In genomic region chrX:8849945-8850344, GRCh38 we compare ENCODE assay signal across 13 cellular contexts. TPM values are rescaled to one million over a fixed set of nuclear protein-coding genes. Genes with fewer than 3 reads are reported as not detected.
DNase-seq lines count a peak whose midpoint lies in the region; ATAC-seq, FAIRE-seq and TF ChIP-seq lines count a peak whose summit lies in the region.
"Had no signal": no experiment of that assay in that cellular context is flagged by ENCODE, and none has a peak within 500 bp of the region (broad histone marks: within the 10 kb centered on the region; RNA-seq: fewer than 3 reads in every experiment).

No MANE protein-coding gene starts in this region.

- H2BK15ac ChIP-seq in mesendoderm (replicated peaks; ENCODE audit: low read depth) = no peak overlapping the region

- H3K9ac ChIP-seq in mesendoderm (ENCODE audit: low read length) = no peak overlapping the region

- TF ChIP-seq CTCF in GM12875 (IDR thresholded peaks at IDR 0.05; ENCODE audit: borderline replicate concordance, insufficient read depth, low read depth, low read length) (peak; percentile 32; the same call in 1 of the 2 replicates), WTC11 (IDR thresholded peaks at IDR 0.05) (no peak)

- no peak overlapping the region for H3K4me2 ChIP-seq in mesendoderm (ENCODE audit: low read length)

- H2BK120ac ChIP-seq in mesendoderm (ENCODE audit: low read depth, low read length) = no peak overlapping the region

- intact Hi-C loops in activated T-helper 1 cell treated with anti-CD3 and anti-CD28 coated beads, Interleukin-12 subunit alpha, Interleukin-12 subunit beta, Interleukin-2, Interleukin-4 antibody, amounts not matched to agents 30 ng/mL and 10 ng/mL and 1 ng/mL, durations not matched to agents 14 hours and 24 hours and 36 hours (cut with micrococcal nuclease) = no loop called here

- no peak overlapping the region for H2AK5ac ChIP-seq in mesendoderm (ENCODE audit: low read length)

- H3K27me3 Mint-ChIP-seq in WTC11 (ENCODE audit: low read depth) = no peaks in the 10 kb centered on the region
- H3K27me3 Mint-ChIP-seq in activated T-helper 1 cell treated with anti-CD3 and anti-CD28 coated beads, Interleukin-12 subunit alpha, Interleukin-12 subunit beta, Interleukin-2, Interleukin-4 antibody, amounts not matched to agents 30 ng/mL and 10 ng/mL and 1 ng/mL, durations not matched to agents 14 hours and 24 hours and 36 hours (ENCODE audit: insufficient read depth) = peaks cover 2% of the 10 kb centered on the region

- no peak for FAIRE-seq in urothelium cell line (lab: Jason Lieb, UNC)

- H3K4me3 ChIP-seq in GM12875 (ENCODE audit: low read depth, low read length) (no peak overlapping the region), mesendoderm (ENCODE audit: low read length) (no peak overlapping the region)
- H3K4me3 ChIP-seq: suprapubic skin had no signal

- H3K36me3 Mint-ChIP-seq in WTC11 = no peaks in the 10 kb centered on the region
- no peaks in the 10 kb centered on the region for H3K36me3 Mint-ChIP-seq in activated T-helper 1 cell treated with anti-CD3 and anti-CD28 coated beads, Interleukin-12 subunit alpha, Interleukin-12 subunit beta, Interleukin-2, Interleukin-4 antibody, amounts not matched to agents 30 ng/mL and 10 ng/mL and 1 ng/mL, durations not matched to agents 14 hours and 24 hours and 36 hours (ENCODE audit: low read depth)

- no peak overlapping the region for H2BK5ac ChIP-seq in mesendoderm (ENCODE audit: low read length)

- ATAC-seq in HG03520 (IDR thresholded peaks at IDR 0.05; ENCODE audit: unreplicated experiment) = peak; percentile 46
- ATAC-seq in WTC11 = peak; percentile 75
- ATAC-seq: esophagus mucosa, sciatic nerve had no signal

- WGBS in mesendoderm (ENCODE audit: extremely low coverage, insufficient coverage, low lambda C conversion rate) = no CpG with 5 or more reads among the region's 2 CpGs

- H3K23ac ChIP-seq in mesendoderm (ENCODE audit: low read length) = no peak overlapping the region

- H3K27ac ChIP-seq in mesendoderm (ENCODE audit: low read depth, low read length) = no peak overlapping the region
- H3K27ac ChIP-seq: HL-60, suprapubic skin had no signal

- no peak overlapping the region for H3K56ac ChIP-seq in mesendoderm (ENCODE audit: low read length)

- no peaks in the 10 kb centered on the region for H3K9me3 Mint-ChIP-seq in WTC11
- H3K9me3 Mint-ChIP-seq in activated T-helper 1 cell treated with anti-CD3 and anti-CD28 coated beads, Interleukin-12 subunit alpha, Interleukin-12 subunit beta, Interleukin-2, Interleukin-4 antibody, amounts not matched to agents 30 ng/mL and 10 ng/mL and 1 ng/mL, durations not matched to agents 14 hours and 24 hours and 36 hours = no peaks in the 10 kb centered on the region
- H3K9me3 Mint-ChIP-seq: central memory CD8-positive, alpha-beta T cell; T-helper 1 cell treated with Interleukin-12 subunit alpha and Interleukin-12 subunit beta and Interleukin-4 antibody, amounts not matched to agents 30 μg/mL and 1 μg/mL, for 36 hours had no signal

- H3K4me1 ChIP-seq in mesendoderm (ENCODE audit: control insufficient read depth, low read depth, low read length) = no peaks in the 10 kb centered on the region
- H3K4me1 ChIP-seq: suprapubic skin had no signal

- POLR2A ChIA-PET in WTC11 (lab: Charles Lee) = no interaction called here

- no peaks in the 10 kb centered on the region for H3K79me1 ChIP-seq in mesendoderm (ENCODE audit: low read length)

- CTCF ChIA-PET in WTC11 (lab: Charles Lee) = interaction anchor here (1.8 kb wide), 1 partner anchor 30 kb away, joined by 5 read pairs; no protein-coding TSS in a partner anchor

- no peaks in the 10 kb centered on the region for H3K4me1 Mint-ChIP-seq in WTC11
- H3K4me1 Mint-ChIP-seq in activated T-helper 1 cell treated with anti-CD3 and anti-CD28 coated beads, Interleukin-12 subunit alpha, Interleukin-12 subunit beta, Interleukin-2, Interleukin-4 antibody, amounts not matched to agents 30 ng/mL and 10 ng/mL and 1 ng/mL, durations not matched to agents 14 hours and 24 hours and 36 hours (ENCODE audit: low read depth) = no peaks in the 10 kb centered on the region
- H3K4me1 Mint-ChIP-seq: central memory CD8-positive, alpha-beta T cell had no signal

- H3K4me3 Mint-ChIP-seq in WTC11 = no peak overlapping the region
- no peak overlapping the region for H3K4me3 Mint-ChIP-seq in activated T-helper 1 cell treated with anti-CD3 and anti-CD28 coated beads, Interleukin-12 subunit alpha, Interleukin-12 subunit beta, Interleukin-2, Interleukin-4 antibody, amounts not matched to agents 30 ng/mL and 10 ng/mL and 1 ng/mL, durations not matched to agents 14 hours and 24 hours and 36 hours
- H3K4me3 Mint-ChIP-seq: central memory CD8-positive, alpha-beta T cell; T-helper 1 cell treated with Interleukin-12 subunit alpha and Interleukin-12 subunit beta and Interleukin-4 antibody, amounts not matched to agents 30 μg/mL and 1 μg/mL, for 36 hours had no signal

- H3K79me2 ChIP-seq in mesendoderm (ENCODE audit: control insufficient read depth, insufficient read depth, low read length) = no peaks in the 10 kb centered on the region

- DNase-seq in WTC11 (ENCODE audit: low spot score) (no peak), mesendoderm (peak; percentile 19), AG08395 (ENCODE audit: low spot score) (no peak), urothelium cell line (ENCODE audit: low spot score) (no peak)
- no peak for DNase-seq in activated T-helper 1 cell treated with anti-CD3 and anti-CD28 coated beads, Interleukin-12 subunit alpha, Interleukin-12 subunit beta, Interleukin-2, Interleukin-4 antibody, amounts not matched to agents 30 ng/mL and 10 ng/mL and 1 ng/mL, durations not matched to agents 14 hours and 24 hours and 36 hours (ENCODE audit: low spot score)

- no peaks in the 10 kb centered on the region for H3K36me3 ChIP-seq in mesendoderm (ENCODE audit: control insufficient read depth, insufficient read depth, low read length)
- H3K36me3 ChIP-seq: suprapubic skin had no signal

- H4K5ac ChIP-seq in mesendoderm (ENCODE audit: low read length) = no peak overlapping the region

- H3K27ac Mint-ChIP-seq in WTC11 = no peak overlapping the region
- H3K27ac Mint-ChIP-seq in activated T-helper 1 cell treated with anti-CD3 and anti-CD28 coated beads, Interleukin-12 subunit alpha, Interleukin-12 subunit beta, Interleukin-2, Interleukin-4 antibody, amounts not matched to agents 30 ng/mL and 10 ng/mL and 1 ng/mL, durations not matched to agents 14 hours and 24 hours and 36 hours = no peak overlapping the region
- H3K27ac Mint-ChIP-seq: T-helper 1 cell treated with Interleukin-12 subunit alpha and Interleukin-12 subunit beta and Interleukin-4 antibody, amounts not matched to agents 30 μg/mL and 1 μg/mL, for 36 hours had no signal

- no peak overlapping the region for H3K18ac ChIP-seq in mesendoderm (ENCODE audit: low read length)

- H4K8ac ChIP-seq in mesendoderm (ENCODE audit: low read depth, low read length) = no peak overlapping the region

- H3K4ac ChIP-seq in mesendoderm (ENCODE audit: low read depth, low read length) = no peak overlapping the region

- no peaks in the 10 kb centered on the region for H3K27me3 ChIP-seq in mesendoderm (ENCODE audit: insufficient read depth, low read length, poor library complexity)
- H3K27me3 ChIP-seq: suprapubic skin had no signal

TF ChIP-seq in WTC11, 78 proteins besides CTCF, POLR2A, EP300 and RAD21 (continues in another document):
- no peak for TF ChIP-seq NR3C1 (CRISPR knock-in tag; conservative IDR thresholded peaks at IDR 0.05; ENCODE audit: low read depth)
- TF ChIP-seq HMGXB4 (CRISPR knock-in tag; IDR thresholded peaks at IDR 0.05) = no peak
- TF ChIP-seq NR2C2 (CRISPR knock-in tag; IDR thresholded peaks at IDR 0.05) = no peak
- TF ChIP-seq SOX15 (CRISPR knock-in tag; IDR thresholded peaks at IDR 0.05) = no peak
- no peak for TF ChIP-seq ATF3 (CRISPR knock-in tag; conservative IDR thresholded peaks at IDR 0.05)
- no peak for TF ChIP-seq JUN (CRISPR knock-in tag; IDR thresholded peaks at IDR 0.05)
- TF ChIP-seq SMAD3 (CRISPR knock-in tag; IDR thresholded peaks at IDR 0.05; ENCODE audit: borderline replicate concordance) = no peak
- no peak for TF ChIP-seq ZNF512 (CRISPR knock-in tag; IDR thresholded peaks at IDR 0.05; ENCODE audit: borderline replicate concordance)
- TF ChIP-seq EMX1 (CRISPR knock-in tag; IDR thresholded peaks at IDR 0.05) = no peak
- TF ChIP-seq ZNF317 (CRISPR knock-in tag; IDR thresholded peaks at IDR 0.05; ENCODE audit: borderline replicate concordance, low read depth) = no peak

RNA-seq across cellular contexts. Expression of gene FAM9A, which starts 48.8 kb away (rescaled TPM):
- not detected in 3 replicates for total RNA-seq in WTC11 (2021)
- polyA plus RNA-seq in mesendoderm (2013, experiment 1 of 2) = not detected
- not detected for polyA plus RNA-seq in mesendoderm (2013, experiment 2 of 2)
- not detected in 2 replicates for total RNA-seq in activated T-helper 1 cell treated with anti-CD3 and anti-CD28 coated beads, Interleukin-12 subunit alpha, Interleukin-12 subunit beta, Interleukin-2, Interleukin-4 antibody, amounts not matched to agents 30 ng/mL and 10 ng/mL and 1 ng/mL, durations not matched to agents 14 hours and 24 hours and 36 hours
- total RNA-seq: esophagus mucosa, sciatic nerve, suprapubic skin had no signal
